Comparison of ENCODE assay signal across 8 cellular contexts in the genomic region with DNA sequence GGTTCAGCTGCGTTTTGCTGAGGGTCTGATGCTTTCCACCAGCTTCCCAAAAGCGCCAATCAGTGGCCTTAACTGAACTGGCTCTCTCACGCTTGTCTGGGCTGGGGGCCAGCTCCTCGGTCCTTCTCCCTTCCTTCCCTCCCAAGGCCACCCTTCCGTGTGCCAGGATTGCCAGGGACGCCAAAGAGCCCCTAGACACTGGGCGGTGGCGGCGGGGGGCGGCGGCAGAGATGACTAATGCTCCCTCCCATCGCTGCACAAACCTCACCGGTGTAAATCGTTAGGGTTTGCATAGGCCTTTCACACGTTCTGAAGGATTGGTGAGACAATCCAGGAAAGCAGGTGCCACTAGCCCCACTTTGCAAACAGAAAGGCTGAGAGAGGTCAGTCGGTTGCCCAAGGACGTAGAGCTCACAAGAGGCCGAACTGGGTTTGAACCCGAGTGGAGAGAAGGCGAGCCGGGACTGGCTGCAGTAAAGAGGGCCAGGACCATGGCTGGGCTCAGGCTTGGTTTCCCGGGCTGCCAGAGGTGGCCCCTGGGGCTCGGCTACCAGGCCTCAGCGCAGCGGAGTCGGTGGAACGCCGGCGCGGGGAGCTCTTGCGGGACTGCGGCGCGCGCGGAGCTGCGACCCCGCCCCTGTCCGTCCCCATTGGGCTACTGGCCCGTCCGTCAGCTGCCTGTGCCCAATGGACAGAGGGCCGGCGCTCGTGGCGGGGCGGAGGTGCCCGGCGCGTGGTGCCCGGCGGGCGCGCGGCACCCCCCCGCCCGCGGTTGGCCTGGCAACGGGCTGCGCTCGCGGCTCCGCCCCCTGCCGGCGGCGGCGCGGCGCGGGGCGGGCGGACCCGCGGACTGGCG. TPM values are rescaled to one million over a fixed set of nuclear protein-coding genes. Genes with fewer than 3 reads are reported as not detected.
A peak's percentile ranks its signal among the peaks of the same experiment; 100 is the strongest.
DNase-seq lines count a peak whose midpoint lies in the region; ATAC-seq lines count a peak whose summit lies in the region.

No MANE protein-coding gene starts in this region.

- peak; percentile 43 for DNase-seq in A172 (ENCODE audit: low spot score)
- peak; percentile 89 for DNase-seq in NCI-H82 (lab: John Stamatoyannopoulos, UW)
- DNase-seq in activated CD8-positive, alpha-beta memory T cell treated with anti-CD3 and anti-CD28 coated beads for 24 hours, result peak; percentile 95
- DNase-seq in effector CD8-positive, alpha-beta T cell (lab: John Stamatoyannopoulos, UW), result peak; percentile 77
- DNase-seq in lung microvascular endothelial cell (ENCODE audit: low read depth in 2 of 2), result peak; percentile 88 to 94
- DNase-seq in stimulated activated CD4-positive, alpha-beta T cell treated with anti-CD3 and anti-CD28 coated beads, TNF-alpha, amount 100 ng/mL, for 1 hour (ENCODE audit: low read depth in 3 of 3, low spot score in 1 of 3), result peak; percentile 67 to 85 (median 78)

- peak; percentile 86 for ATAC-seq in GM18868 (IDR thresholded peaks at IDR 0.05; ENCODE audit: unreplicated experiment)
- ATAC-seq in HG03442 (IDR thresholded peaks at IDR 0.05; ENCODE audit: unreplicated experiment), result peak; percentile 67

RNA-seq across cellular contexts. Expression of gene GNAZ, which starts 0.6 kb away (rescaled TPM):
- 8.5 and 8.8 TPM in 2 replicates for total RNA-seq in A172 (2014; rRNA removed; shearing (Covaris generic))
- total RNA-seq in lung microvascular endothelial cell, result under 0.01 and 0.20 TPM in 2 replicates

Comparison
In these comparisons a context has a peak if more than half of its experiments do, and no peak if none do; other contexts are left out.
1. Peak in every context shown above with its lines: DNase-seq and ATAC-seq.
2. DNase-seq: peak in every context shown above with its lines; median percentile 95 in activated CD8-positive, alpha-beta memory T cell treated with anti-CD3 and anti-CD28 coated beads for 24 hours; 91 in lung microvascular endothelial cell; 89 in NCI-H82; 78 in stimulated activated CD4-positive, alpha-beta T cell treated with anti-CD3 and anti-CD28 coated beads, TNF-alpha, amount 100 ng/mL, for 1 hour; 77 in effector CD8-positive, alpha-beta T cell; 43 in A172.